1 cellular context compared by ENCODE assay signal in the genomic region with DNA sequence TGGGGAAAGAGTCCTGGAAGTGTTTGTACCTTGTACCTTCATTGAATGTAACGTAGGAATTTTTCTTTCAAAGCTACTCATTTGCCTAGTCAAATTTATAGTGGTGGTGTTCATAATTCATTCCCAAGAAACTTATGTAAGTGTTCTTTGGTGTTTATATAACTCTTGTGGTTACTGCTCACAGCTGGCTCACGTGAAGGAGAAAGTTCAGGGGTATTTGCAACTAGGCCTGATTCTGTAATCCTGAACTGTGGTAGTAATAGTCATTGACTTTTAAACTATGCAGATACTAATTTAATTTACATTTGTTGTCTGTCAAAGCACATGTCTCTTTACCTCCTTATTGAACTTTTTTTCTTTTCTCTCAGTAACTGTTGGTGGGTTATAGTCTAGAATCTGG.
TF ChIP-seq lines count a peak whose summit lies in the region.

No MANE protein-coding gene starts in this region.

TF ChIP-seq in liver, 16 proteins besides CTCF, POLR2A, EP300 and RAD21 (continued from another document):
- TF ChIP-seq, protein P1, sequence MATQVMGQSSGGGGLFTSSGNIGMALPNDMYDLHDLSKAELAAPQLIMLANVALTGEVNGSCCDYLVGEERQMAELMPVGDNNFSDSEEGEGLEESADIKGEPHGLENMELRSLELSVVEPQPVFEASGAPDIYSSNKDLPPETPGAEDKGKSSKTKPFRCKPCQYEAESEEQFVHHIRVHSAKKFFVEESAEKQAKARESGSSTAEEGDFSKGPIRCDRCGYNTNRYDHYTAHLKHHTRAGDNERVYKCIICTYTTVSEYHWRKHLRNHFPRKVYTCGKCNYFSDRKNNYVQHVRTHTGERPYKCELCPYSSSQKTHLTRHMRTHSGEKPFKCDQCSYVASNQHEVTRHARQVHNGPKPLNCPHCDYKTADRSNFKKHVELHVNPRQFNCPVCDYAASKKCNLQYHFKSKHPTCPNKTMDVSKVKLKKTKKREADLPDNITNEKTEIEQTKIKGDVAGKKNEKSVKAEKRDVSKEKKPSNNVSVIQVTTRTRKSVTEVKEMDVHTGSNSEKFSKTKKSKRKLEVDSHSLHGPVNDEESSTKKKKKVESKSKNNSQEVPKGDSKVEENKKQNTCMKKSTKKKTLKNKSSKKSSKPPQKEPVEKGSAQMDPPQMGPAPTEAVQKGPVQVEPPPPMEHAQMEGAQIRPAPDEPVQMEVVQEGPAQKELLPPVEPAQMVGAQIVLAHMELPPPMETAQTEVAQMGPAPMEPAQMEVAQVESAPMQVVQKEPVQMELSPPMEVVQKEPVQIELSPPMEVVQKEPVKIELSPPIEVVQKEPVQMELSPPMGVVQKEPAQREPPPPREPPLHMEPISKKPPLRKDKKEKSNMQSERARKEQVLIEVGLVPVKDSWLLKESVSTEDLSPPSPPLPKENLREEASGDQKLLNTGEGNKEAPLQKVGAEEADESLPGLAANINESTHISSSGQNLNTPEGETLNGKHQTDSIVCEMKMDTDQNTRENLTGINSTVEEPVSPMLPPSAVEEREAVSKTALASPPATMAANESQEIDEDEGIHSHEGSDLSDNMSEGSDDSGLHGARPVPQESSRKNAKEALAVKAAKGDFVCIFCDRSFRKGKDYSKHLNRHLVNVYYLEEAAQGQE (IDR thresholded peaks at IDR 0.05): peak; percentile 29
- no peak for TF ChIP-seq YY1 (IDR thresholded peaks at IDR 0.05)
- peak; percentile 64 for TF ChIP-seq FOXA2 (IDR thresholded peaks at IDR 0.05)
- peak; percentile 51 to 83 for TF ChIP-seq RXRA (IDR thresholded peaks at IDR 0.05)
- TF ChIP-seq JUND (IDR thresholded peaks at IDR 0.05): peak in 1 of 2 donors; percentile 54
- TF ChIP-seq TAF1 (conservative IDR thresholded peaks at IDR 0.05): no peak
- TF ChIP-seq, protein P2, sequence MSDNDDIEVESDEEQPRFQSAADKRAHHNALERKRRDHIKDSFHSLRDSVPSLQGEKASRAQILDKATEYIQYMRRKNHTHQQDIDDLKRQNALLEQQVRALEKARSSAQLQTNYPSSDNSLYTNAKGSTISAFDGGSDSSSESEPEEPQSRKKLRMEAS (IDR thresholded peaks at IDR 0.05): peak; percentile 27
